In the genomic region with DNA sequence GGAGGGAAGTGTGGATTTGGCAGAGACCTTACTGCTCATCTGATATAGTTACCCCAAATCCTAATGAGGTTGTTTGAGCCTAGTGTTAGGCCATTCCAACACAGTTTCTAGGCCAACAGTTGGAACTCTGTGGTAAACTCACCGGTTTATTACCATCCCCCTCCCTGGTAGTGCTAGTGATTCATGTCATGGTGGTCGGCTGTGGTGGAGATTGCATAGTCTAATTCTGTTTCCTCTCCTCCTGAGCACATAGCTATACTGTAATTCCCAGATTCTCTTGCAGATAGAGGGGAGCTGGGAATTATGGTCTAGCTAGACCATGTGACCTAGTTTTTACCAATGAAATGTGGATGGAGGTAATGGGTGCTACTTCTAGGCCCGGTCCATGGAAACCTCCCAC, we compare ENCODE assay signal across 15 cellular contexts.
"Had no signal": no experiment of that assay in that cellular context is flagged by ENCODE, and none has a peak within 500 bp of the region (broad histone marks: within the 10 kb centered on the region; RNA-seq: fewer than 3 reads in every experiment).

No MANE protein-coding gene starts in this region.

- H3K4me3 ChIP-seq: heart left ventricle, ovary, sigmoid colon, tibial nerve, uterus had no signal

- H3K4me1 ChIP-seq: heart left ventricle, sigmoid colon, tibial nerve, uterus had no signal

- H3K36me3 ChIP-seq: ovary, sigmoid colon, uterus, WERI-Rb-1 had no signal

- DNase-seq: activated CD4-positive, alpha-beta memory T cell treated with anti-CD3 and anti-CD28 coated beads, Interleukin-2, amount 10 ng/mL, durations not matched to agents 7 days and 5 days; activated effector memory CD4-positive, alpha-beta T cell treated with Interleukin-2 at 50 U/mL for 16 hours; activated naive CD4-positive, alpha-beta T cell treated with anti-CD3 and anti-CD28 coated beads, Interleukin-2, amount 50 U/mL, for 16 hours; activated T-cell treated with anti-CD3 and anti-CD28 coated beads, Interleukin-2, amount 50 U/mL, for 24 hours; effector CD4-positive, alpha-beta T cell; foreskin melanocyte; heart left ventricle; naive B cell; ovary; sigmoid colon; stimulated activated CD4-positive, alpha-beta T cell treated with anti-CD3 and anti-CD28 coated beads, Interleukin-2, amount 100 ng/mL, for 48 hours; stimulated activated naive B cell treated with anti-CD40 and anti-IgM and Interleukin-4, amounts not matched to agents 10 μg/mL and 1 μg/mL and 100 μg/mL, for 72 hours; uterus; WERI-Rb-1 had no signal

- H3K9me3 ChIP-seq: heart left ventricle, ovary, sigmoid colon, tibial nerve, uterus had no signal

- H3K27me3 ChIP-seq: heart left ventricle, ovary, sigmoid colon, tibial nerve, uterus had no signal

- H3K27ac ChIP-seq: heart left ventricle, ovary, sigmoid colon, tibial nerve, uterus, WERI-Rb-1 had no signal
